In genomic region chr14:75141967-75142366, GRCh38 we compare ENCODE assay signal across 9 cellular contexts. TPM values are rescaled to one million over a fixed set of nuclear protein-coding genes. Genes with fewer than 3 reads are reported as not detected.
DNase-seq lines count a peak whose midpoint lies in the region; ATAC-seq, FAIRE-seq and TF ChIP-seq lines count a peak whose summit lies in the region.
"Had no signal": no experiment of that assay in that cellular context is flagged by ENCODE, and none has a peak within 500 bp of the region (broad histone marks: within the 10 kb centered on the region; RNA-seq: fewer than 3 reads in every experiment).

No MANE protein-coding gene starts in this region.

- peaks cover 56 to 63% of the 10 kb centered on the region in 2 donors for H3K4me1 ChIP-seq in gastrocnemius medialis

- in situ Hi-C loops in gastrocnemius medialis (cut with MboI; ENCODE audit: low sequenced_read_pairs in 4 of 4) = loop anchor here in 2 of 4 donors (10.0 to 25.0 kb wide), 2 partner anchors 343 to 345 kb away; no protein-coding TSS in a partner anchor

- H3K27ac Mint-ChIP-seq in activated T-cell treated with anti-CD3 and anti-CD28 coated beads, Interleukin-2, amount 50 U/mL, for 72 hours = peak overlapping the region; percentile 59
- H3K27ac Mint-ChIP-seq in endothelial cell (ENCODE audit: unreplicated experiment) = peak overlapping the region; percentile 38

- H3K27me3 Mint-ChIP-seq in activated T-cell treated with anti-CD3 and anti-CD28 coated beads, Interleukin-2, amount 50 U/mL, for 72 hours (ENCODE audit: low read depth) = no peaks in the 10 kb centered on the region
- peaks cover 3% of the 10 kb centered on the region for H3K27me3 Mint-ChIP-seq in endothelial cell (ENCODE audit: unreplicated experiment)

- peak overlapping the region; percentile 60 to 95 (median 82) for H3K27ac ChIP-seq in gastrocnemius medialis

- FAIRE-seq in urothelium cell line (lab: Jason Lieb, UNC) = no peak
- FAIRE-seq: colon had no signal

- DNase-seq in activated T-cell treated with anti-CD3 and anti-CD28 coated beads, Interleukin-2, amount 50 U/mL, for 72 hours = peak in 1 of 2 donors; percentile 18
- no peak for DNase-seq in activated T-cell treated with anti-CD3 and anti-CD28 coated beads, Interleukin-2, amount 50 U/mL, for 1 hour
- DNase-seq in NCI-H2196 (lab: John Stamatoyannopoulos, UW; ENCODE audit: unreplicated experiment) (peak; percentile 37), endothelial cell (ENCODE audit: low spot score) (peak; percentile 18), gastrocnemius medialis (no peak), urothelium cell line (ENCODE audit: low spot score) (no peak)

- intact Hi-C loops in gastrocnemius medialis (cut with DNase I; ENCODE audit: low total_unique reads) = no loop called here

- H3K9me3 ChIP-seq in gastrocnemius medialis = no peaks in the 10 kb centered on the region

- no peaks in the 10 kb centered on the region for H3K27me3 ChIP-seq in gastrocnemius medialis

- peak; percentile 47 to 52 for ATAC-seq in activated T-cell treated with anti-CD3 and anti-CD28 coated beads, Interleukin-2, amount 50 U/mL, for 72 hours (replicated peaks in 1 of 2)
- no peak for ATAC-seq in gastrocnemius medialis
- ATAC-seq in GM21367 (IDR thresholded peaks at IDR 0.05; ENCODE audit: unreplicated experiment) = no peak
- ATAC-seq in activated CD4-positive, CD25-positive, alpha-beta regulatory T cell treated with anti-CD3 and anti-CD28 coated beads, Interleukin-2, amount 50 U/mL, for 24 hours = no peak

- no peaks in the 10 kb centered on the region for H3K9me3 Mint-ChIP-seq in activated T-cell treated with anti-CD3 and anti-CD28 coated beads, Interleukin-2, amount 50 U/mL, for 72 hours
- no peaks in the 10 kb centered on the region for H3K9me3 Mint-ChIP-seq in endothelial cell (ENCODE audit: unreplicated experiment)

- no peak for TF ChIP-seq POLR2A in gastrocnemius medialis (IDR thresholded peaks at IDR 0.05)

- peaks cover 61% of the 10 kb centered on the region for H3K4me1 Mint-ChIP-seq in activated T-cell treated with anti-CD3 and anti-CD28 coated beads, Interleukin-2, amount 50 U/mL, for 72 hours (ENCODE audit: low read depth)
- peaks cover 22% of the 10 kb centered on the region for H3K4me1 Mint-ChIP-seq in endothelial cell (ENCODE audit: unreplicated experiment)

- no peak overlapping the region for H3K4me3 Mint-ChIP-seq in activated T-cell treated with anti-CD3 and anti-CD28 coated beads, Interleukin-2, amount 50 U/mL, for 72 hours
- H3K4me3 Mint-ChIP-seq in endothelial cell (ENCODE audit: unreplicated experiment) = no peak overlapping the region

- H3K36me3 ChIP-seq in gastrocnemius medialis = peaks cover 0 to 6% of the 10 kb centered on the region in 2 donors

- H3K36me3 Mint-ChIP-seq in activated T-cell treated with anti-CD3 and anti-CD28 coated beads, Interleukin-2, amount 50 U/mL, for 72 hours (ENCODE audit: insufficient read depth in 2 of 2) = peaks cover 3 to 19% of the 10 kb centered on the region in 2 donors
- H3K36me3 Mint-ChIP-seq in endothelial cell (ENCODE audit: low read depth, unreplicated experiment) = peaks cover 4% of the 10 kb centered on the region

- H3K4me3 ChIP-seq in gastrocnemius medialis = no peak overlapping the region

- TF ChIP-seq CTCF in endothelial cell (IDR thresholded peaks at IDR 0.05; ENCODE audit: unreplicated experiment) (peak; percentile 45), gastrocnemius medialis (IDR thresholded peaks at IDR 0.05 in 4 of 5, conservative IDR thresholded peaks at IDR 0.05 in 1 of 5) (peak in 2 of 5 experiments; percentile 23 to 38)

RNA-seq across cellular contexts. Expression of gene NEK9, which starts 15.1 kb away (rescaled TPM):
- 10 to 100 TPM; 64.1 to 77.5 TPM for total RNA-seq in activated T-cell treated with anti-CD3 and anti-CD28 coated beads, Interleukin-2, amount 50 U/mL, for 72 hours
- total RNA-seq in endothelial cell (ENCODE audit: unreplicated experiment) = 74.3 TPM
- total RNA-seq in gastrocnemius medialis = 10 to 100 TPM; 36.3 to 93.2 (median 42.6) TPM

RNA-seq across cellular contexts. Expression of gene TMED10, which starts 34.4 kb away (rescaled TPM):
- total RNA-seq in activated T-cell treated with anti-CD3 and anti-CD28 coated beads, Interleukin-2, amount 50 U/mL, for 72 hours = 100 to 1,000 TPM; 187 to 235 TPM
- total RNA-seq in endothelial cell (ENCODE audit: unreplicated experiment) (312 TPM), gastrocnemius medialis (100 to 1,000 TPM; 161 to 362 (median 255) TPM)

Comparison
In these comparisons a context has a peak if more than half of its experiments do, and no peak if none do; other contexts are left out.
1. ATAC-seq: peak in activated T-cell treated with anti-CD3 and anti-CD28 coated beads, Interleukin-2, amount 50 U/mL, for 72 hours (2 of 2); none in gastrocnemius medialis (0 of 2), GM21367 (single experiment) and activated CD4-positive, CD25-positive, alpha-beta regulatory T cell treated with anti-CD3 and anti-CD28 coated beads, Interleukin-2, amount 50 U/mL, for 24 hours (0 of 2).
2. DNase-seq: peak in NCI-H2196 (single experiment) and endothelial cell (single experiment); none in activated T-cell treated with anti-CD3 and anti-CD28 coated beads, Interleukin-2, amount 50 U/mL, for 1 hour (single experiment), gastrocnemius medialis (0 of 2) and urothelium cell line (single experiment).